Comparison of ENCODE assay signal across 15 cellular contexts in the genomic region with DNA sequence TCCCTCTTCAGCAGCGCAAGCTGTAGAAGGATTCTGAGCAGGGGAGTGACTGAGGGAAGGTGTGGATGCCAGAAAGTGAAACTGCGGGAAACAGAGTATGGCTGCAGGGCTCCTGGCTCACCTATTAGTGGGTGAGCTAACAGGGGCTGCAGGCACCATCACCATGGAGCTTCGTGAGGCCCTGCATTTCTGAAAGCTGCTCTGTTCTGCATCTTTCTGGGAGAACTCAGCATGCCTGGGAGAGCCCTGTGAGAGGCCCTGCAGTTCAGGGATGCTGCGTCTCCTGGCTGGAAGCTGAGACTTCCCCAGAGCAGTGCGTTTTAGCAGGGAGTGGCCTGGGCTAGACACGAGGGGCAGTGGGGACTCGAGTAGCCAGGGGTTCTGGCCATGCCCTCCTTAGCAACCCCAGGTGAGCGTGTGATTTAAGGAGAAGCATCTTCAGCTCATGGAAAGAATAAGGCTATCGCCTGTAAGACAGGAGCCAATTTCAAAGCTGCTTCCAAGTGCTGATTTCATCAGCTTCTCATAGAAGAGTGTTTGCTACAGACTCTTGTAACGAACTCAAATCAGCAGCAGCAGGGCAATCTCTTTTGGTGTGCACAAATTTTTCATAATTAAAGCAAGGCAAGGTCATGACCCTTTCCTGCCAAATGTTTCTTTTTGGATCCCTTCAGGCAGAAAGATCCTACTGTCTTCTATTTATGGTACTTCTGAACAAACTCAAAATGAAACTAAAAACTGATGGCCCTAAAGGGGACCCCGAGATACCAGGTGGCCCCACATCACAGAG.
DNase-seq lines count a peak whose midpoint lies in the region; ATAC-seq and TF ChIP-seq lines count a peak whose summit lies in the region.
"Had no signal": no experiment of that assay in that cellular context is flagged by ENCODE, and none has a peak within 500 bp of the region (broad histone marks: within the 10 kb centered on the region; RNA-seq: fewer than 3 reads in every experiment).

No MANE protein-coding gene starts in this region.

- H3K9me3 ChIP-seq in spleen, result no peaks in the 10 kb centered on the region

- H3K36me3 ChIP-seq in spleen, result no peaks in the 10 kb centered on the region

- no peak for TF ChIP-seq POLR2A in spleen (IDR thresholded peaks at IDR 0.05)

- TF ChIP-seq CTCF in fibroblast of the aortic adventitia (IDR thresholded peaks at IDR 0.05; ENCODE audit: insufficient read depth, low read length) (no peak), spleen (IDR thresholded peaks at IDR 0.05 in 8 of 11, conservative IDR thresholded peaks at IDR 0.05 in 3 of 11) (no peak)

- H3K4me3 ChIP-seq in fibroblast of the aortic adventitia (ENCODE audit: low read depth, low read length), result no peak overlapping the region
- H3K4me3 ChIP-seq in spleen, result no peak overlapping the region

- H3K4me1 ChIP-seq in spleen, result peaks cover 0 to 31% (median 4%) of the 10 kb centered on the region in 6 donors

- peak; percentile 49 for DNase-seq in GM03348 (ENCODE audit: low spot score)
- peak; percentile 63 for DNase-seq in SK-N-DZ (ENCODE audit: low spot score)
- DNase-seq in fibroblast of the aortic adventitia (ENCODE audit: low read depth), result peak; percentile 40
- DNase-seq in spleen, result peak; percentile 54
- DNase-seq in NCI-H2107 (lab: John Stamatoyannopoulos, UW), result no peak
- no peak for DNase-seq in AG08396 (ENCODE audit: low spot score)
- DNase-seq: activated CD4-positive, CD25-positive, alpha-beta regulatory T cell; effector CD8-positive, alpha-beta T cell; GDM1; NCI-H2029 treated with DMSO at 0.1 percent for 48 hours; NCI-H774; RPMI8226; T-helper 1 cell had no signal

- WGBS in spleen, 5 donors, result 69 to 81% (median 76%) methylated on average over 10 to 11 of the region's 11 CpGs

- H3K27ac ChIP-seq in spleen, result no peak overlapping the region

- no peak for ATAC-seq in GM21390 (IDR thresholded peaks at IDR 0.05; ENCODE audit: unreplicated experiment)
- ATAC-seq in HG02610 (IDR thresholded peaks at IDR 0.05; ENCODE audit: unreplicated experiment), result no peak

- intact Hi-C loops in spleen (cut with DNase I; ENCODE audit: low total_unique reads), result no loop called here

- peaks cover 0 to 15% (median 0%) of the 10 kb centered on the region in 7 donors for H3K27me3 ChIP-seq in spleen (replicated peaks in 1 of 7)

Comparison
In these comparisons a context has a peak if more than half of its experiments do, and no peak if none do; other contexts are left out.
1. DNase-seq: peak in GM03348 (single experiment), SK-N-DZ (single experiment), fibroblast of the aortic adventitia (single experiment) and spleen (single experiment); none in NCI-H2107 (single experiment) and AG08396 (single experiment).